ENCODE assay signal across 19 cellular contexts in genomic region chr2:1360132-1360531, GRCh38. TPM values are rescaled to one million over a fixed set of nuclear protein-coding genes. Genes with fewer than 3 reads are reported as not detected.
DNase-seq lines count a peak whose midpoint lies in the region; ATAC-seq, FAIRE-seq and TF ChIP-seq lines count a peak whose summit lies in the region.
"Had no signal": no experiment of that assay in that cellular context is flagged by ENCODE, and none has a peak within 500 bp of the region (broad histone marks: within the 10 kb centered on the region; RNA-seq: fewer than 3 reads in every experiment).

No MANE protein-coding gene starts in this region.

- TF ChIP-seq POLR2A in erythroblast (IDR thresholded peaks at IDR 0.05; ENCODE audit: low read length), result no peak

- TF ChIP-seq CTCF in pancreas (IDR thresholded peaks at IDR 0.05), result no peak

- WGBS in pancreas, 2 donors, result 34 to 35% methylated on average over 1 of the region's 1 CpG

- no peak overlapping the region for H3K27ac ChIP-seq in BLaER1 treated with 17β-estradiol and CSF1 and Interleukin-3, amounts not matched to agents 10 nM and 100 nM
- no peak overlapping the region for H3K27ac ChIP-seq in pancreas
- H3K27ac ChIP-seq: C4-2B, HL-60 had no signal

- FAIRE-seq in pancreas (lab: Jason Lieb, UNC), result no peak
- FAIRE-seq: D721Med, GM19239, H54 had no signal

- H3K4me3 ChIP-seq in BLaER1 treated with 17β-estradiol and CSF1 and Interleukin-3, amounts not matched to agents 10 nM and 100 nM, result no peak overlapping the region
- no peak overlapping the region for H3K4me3 ChIP-seq in pancreas

- no peaks in the 10 kb centered on the region for H3K27me3 ChIP-seq in BLaER1 treated with 17β-estradiol and CSF1 and Interleukin-3, amounts not matched to agents 10 nM and 100 nM
- H3K27me3 ChIP-seq in pancreas, result no peaks in the 10 kb centered on the region

- peaks cover 0 to 24% (median 14%) of the 10 kb centered on the region in 10 experiments; a peak in 13 of 20 replicates for H3K4me1 ChIP-seq in BLaER1 treated with 17β-estradiol and CSF1 and Interleukin-3, amounts not matched to agents 10 nM and 100 nM
- peaks cover 0 to 10% (median 3%) of the 10 kb centered on the region in 3 donors for H3K4me1 ChIP-seq in pancreas

- ATAC-seq in pancreas, result peak; percentile 69 to 91 (median 76)
- ATAC-seq: CD8-positive, alpha-beta T cell; HCT116 had no signal

- H3K9ac ChIP-seq in BLaER1 treated with 17β-estradiol and CSF1 and Interleukin-3, amounts not matched to agents 10 nM and 100 nM, result no peak overlapping the region

- H3K36me3 ChIP-seq in BLaER1 treated with 17β-estradiol and CSF1 and Interleukin-3, amounts not matched to agents 10 nM and 100 nM, result no peaks in the 10 kb centered on the region
- no peaks in the 10 kb centered on the region for H3K36me3 ChIP-seq in pancreas

- DNase-seq in NCI-H2107 treated with DMSO at 0.1 percent for 48 hours (lab: John Stamatoyannopoulos, UW; ENCODE audit: unreplicated experiment), result peak; percentile 63
- no peak for DNase-seq in NCI-H2107 (lab: John Stamatoyannopoulos, UW)
- DNase-seq in NCI-H2171 treated with DMSO at 0.1 percent for 48 hours (lab: John Stamatoyannopoulos, UW), result peak; percentile 89
- DNase-seq in pancreas, result peak in 4 of 6 donors; percentile 34 to 53 (median 38)
- no peak for DNase-seq in erythroblast (lab: John Stamatoyannopoulos, UW)
- no peak for DNase-seq in GOT3 (lab: John Stamatoyannopoulos, UW)
- DNase-seq in NCI-H2029 treated with DMSO at 0.1 percent for 48 hours (lab: John Stamatoyannopoulos, UW), result no peak
- DNase-seq: ACHN; CD8-positive, alpha-beta T cell; COR-L47; GF-D8 had no signal

- intact Hi-C loops in pancreas (cut with DNase I), result no loop called here

- peaks cover 0 to 6% (median 0%) of the 10 kb centered on the region in 11 experiments; a peak in 2 of 22 replicates for H3K9me3 ChIP-seq in BLaER1 treated with 17β-estradiol and CSF1 and Interleukin-3, amounts not matched to agents 10 nM and 100 nM (replicated peaks in 1 of 11)
- no peaks in the 10 kb centered on the region for H3K9me3 ChIP-seq in pancreas

- H4K20me1 ChIP-seq in BLaER1 treated with 17β-estradiol and CSF1 and Interleukin-3, amounts not matched to agents 10 nM and 100 nM, result no peaks in the 10 kb centered on the region

- H3K4me2 ChIP-seq in BLaER1 treated with 17β-estradiol and CSF1 and Interleukin-3, amounts not matched to agents 10 nM and 100 nM, result peak overlapping the region in 6 of 11 experiments; percentile 57 to 77 (median 68); a peak in 10 of 22 replicates

RNA-seq across cellular contexts. Expression of gene TPO, which starts 53.1 kb away (rescaled TPM):
- under 1 TPM in 5 of 6 donors, not detected in 1; 0.19 to 0.83 (median 0.49) TPM for total RNA-seq in pancreas
- polyA plus RNA-seq in pancreas, result 1 to 10 TPM; 2.2 to 8.2 TPM
- total RNA-seq: A172; CD8-positive, alpha-beta T cell had no signal

Comparison
In these comparisons a context has a peak if more than half of its experiments do, and no peak if none do; other contexts are left out.
1. DNase-seq: peak in NCI-H2107 treated with DMSO at 0.1 percent for 48 hours (single experiment), NCI-H2171 treated with DMSO at 0.1 percent for 48 hours (single experiment) and pancreas (4 of 6); none in NCI-H2107 (single experiment), erythroblast (0 of 2), GOT3 (single experiment) and NCI-H2029 treated with DMSO at 0.1 percent for 48 hours (single experiment).